Comparison of ENCODE assay signal across 8 cellular contexts in genomic region chr10:103493911-103494877, GRCh38. TPM values are rescaled to one million over a fixed set of nuclear protein-coding genes. Genes with fewer than 3 reads are reported as not detected.
DNase-seq lines count a peak whose midpoint lies in the region; ATAC-seq and TF ChIP-seq lines count a peak whose summit lies in the region.

No MANE protein-coding gene starts in this region.

- H3K9me3 ChIP-seq in HEK293 (ENCODE audit: control insufficient read depth, insufficient read depth, low read depth, low read length) (no peaks in the 10 kb centered on the region), heart right ventricle (no peaks in the 10 kb centered on the region), sigmoid colon (no peaks in the 10 kb centered on the region)

- no peak for DNase-seq in AG04449 (ENCODE audit: low read depth, low spot score)
- DNase-seq in activated gamma-delta T cell (lab: John Stamatoyannopoulos, UW): peak; percentile 30
- no peak for DNase-seq in heart right ventricle
- DNase-seq in sigmoid colon: no peak
- DNase-seq in cortex of kidney (lab: John Stamatoyannopoulos, UW): no peak
- no peak for DNase-seq in NAMALWA (ENCODE audit: low spot score)

- H3K27me3 ChIP-seq in heart right ventricle (peaks cover 0 to 67% (median 26%) of the 10 kb centered on the region in 7 donors), sigmoid colon (peaks cover 9 to 42% (median 16%) of the 10 kb centered on the region in 3 donors)

- intact Hi-C loops in heart right ventricle (cut with DNase I) (no loop called here), sigmoid colon (cut with DNase I) (loop anchor here (5.0 kb wide), 1 partner anchor 63 kb away; no protein-coding TSS in a partner anchor)

- CTCF ChIA-PET in AG04449 (lab: Yijun Ruan, JAX) (interaction anchor here (1.0 to 1.5 kb wide), 4 partner anchors 13 to 99 kb away, joined by 3 to 6 read pairs (median 4); no protein-coding TSS in a partner anchor), HEK293 (lab: Yijun Ruan, JAX) (interaction anchor here (0.6 to 6.1 kb wide), 5 partner anchors 9 to 100 kb away, joined by 3 to 41 read pairs (median 5); no protein-coding TSS in a partner anchor)

- H3K4me3 ChIP-seq in AG04449 (ENCODE audit: low read depth, low read length) (peak overlapping the region; percentile 41), HEK293 (ENCODE audit: low read depth, low read length) (peak overlapping the region; percentile 51), heart right ventricle (peak overlapping the region; percentile 55 to 71 (median 60)), sigmoid colon (peak overlapping the region; percentile 5 to 60 (median 51))

- POLR2A ChIA-PET in AG04449 (lab: Yijun Ruan, JAX): interaction anchor here (1.0 kb wide), 1 partner anchor 43 kb away, joined by 3 read pairs; no protein-coding TSS in a partner anchor
- POLR2A ChIA-PET in HEK293 (lab: Yijun Ruan, JAX): interaction anchor here (1.1 to 3.4 kb wide), 3 partner anchors 10 to 126 kb away, joined by 4 to 15 read pairs (median 8); partner anchors contain the start of gene TAF5

- H3K27ac ChIP-seq in HEK293 (ENCODE audit: extremely low read depth, low read depth, low read length) (no peak overlapping the region), heart right ventricle (no peak overlapping the region), sigmoid colon (no peak overlapping the region)

- no peak for TF ChIP-seq CTCF in AG04449 (IDR thresholded peaks at IDR 0.05; ENCODE audit: insufficient read depth, low read length, missing control alignments)
- no peak; the same call in 1 of the 2 replicates for TF ChIP-seq CTCF in HEK293 (tag by site-specific recombination; IDR thresholded peaks at IDR 0.05)
- TF ChIP-seq CTCF in heart right ventricle (IDR thresholded peaks at IDR 0.05): no peak
- no peak for TF ChIP-seq CTCF in sigmoid colon (IDR thresholded peaks at IDR 0.05)

- TF ChIP-seq EP300 in sigmoid colon (IDR thresholded peaks at IDR 0.05): no peak

- WGBS in heart right ventricle, 2 donors: 2% methylated on average over 65 to 91 of the region's 92 CpGs
- 2% methylated on average over 91 to 92 of the region's 92 CpGs for WGBS in sigmoid colon, 2 donors

- ATAC-seq in heart right ventricle (peak in 3 of 8 donors; percentile 32 to 40 (median 38)), HG03135 (IDR thresholded peaks at IDR 0.05; ENCODE audit: unreplicated experiment) (no peak)

- H3K4me1 ChIP-seq in HEK293 (ENCODE audit: control insufficient read depth, insufficient read depth, low read length) (no peaks in the 10 kb centered on the region), heart right ventricle (peaks cover 3 to 27% (median 19%) of the 10 kb centered on the region in 9 donors), sigmoid colon (peaks cover 0 to 34% (median 31%) of the 10 kb centered on the region in 4 donors)

- no peak for TF ChIP-seq POLR2A in sigmoid colon (IDR thresholded peaks at IDR 0.05)

- H3K36me3 ChIP-seq in HEK293 (ENCODE audit: control insufficient read depth in 2 of 2, insufficient read depth in 1 of 2, low read length in 2 of 2) (no peaks in the 10 kb centered on the region), heart right ventricle (no peaks in the 10 kb centered on the region), sigmoid colon (no peaks in the 10 kb centered on the region)

TF ChIP-seq in HEK293, 187 proteins besides CTCF, POLR2A, EP300 and RAD21 (continues in another document):
- TF ChIP-seq ZNF221 (tag by site-specific recombination; IDR thresholded peaks at IDR 0.05; ENCODE audit: borderline replicate concordance): no peak
- TF ChIP-seq, protein P1, sequence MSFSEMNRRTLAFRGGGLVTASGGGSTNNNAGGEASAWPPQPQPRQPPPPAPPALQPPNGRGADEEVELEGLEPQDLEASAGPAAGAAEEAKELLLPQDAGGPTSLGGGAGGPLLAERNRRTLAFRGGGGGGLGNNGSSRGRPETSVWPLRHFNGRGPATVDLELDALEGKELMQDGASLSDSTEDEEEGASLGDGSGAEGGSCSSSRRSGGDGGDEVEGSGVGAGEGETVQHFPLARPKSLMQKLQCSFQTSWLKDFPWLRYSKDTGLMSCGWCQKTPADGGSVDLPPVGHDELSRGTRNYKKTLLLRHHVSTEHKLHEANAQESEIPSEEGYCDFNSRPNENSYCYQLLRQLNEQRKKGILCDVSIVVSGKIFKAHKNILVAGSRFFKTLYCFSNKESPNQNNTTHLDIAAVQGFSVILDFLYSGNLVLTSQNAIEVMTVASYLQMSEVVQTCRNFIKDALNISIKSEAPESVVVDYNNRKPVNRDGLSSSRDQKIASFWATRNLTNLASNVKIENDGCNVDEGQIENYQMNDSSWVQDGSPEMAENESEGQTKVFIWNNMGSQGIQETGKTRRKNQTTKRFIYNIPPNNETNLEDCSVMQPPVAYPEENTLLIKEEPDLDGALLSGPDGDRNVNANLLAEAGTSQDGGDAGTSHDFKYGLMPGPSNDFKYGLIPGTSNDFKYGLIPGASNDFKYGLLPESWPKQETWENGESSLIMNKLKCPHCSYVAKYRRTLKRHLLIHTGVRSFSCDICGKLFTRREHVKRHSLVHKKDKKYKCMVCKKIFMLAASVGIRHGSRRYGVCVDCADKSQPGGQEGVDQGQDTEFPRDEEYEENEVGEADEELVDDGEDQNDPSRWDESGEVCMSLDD (tag by site-specific recombination; IDR thresholded peaks at IDR 0.05): peak; percentile 73
- TF ChIP-seq ZNF302 (tag by site-specific recombination; IDR thresholded peaks at IDR 0.05; ENCODE audit: low read depth): no peak
- no peak for TF ChIP-seq ZNF362 (tag by site-specific recombination; IDR thresholded peaks at IDR 0.05)
- TF ChIP-seq ZNF398 (tag by site-specific recombination; IDR thresholded peaks at IDR 0.05): 0 out of 2 replicates have a peak, but pooled peaks have one; percentile 38
- TF ChIP-seq, protein P2, sequence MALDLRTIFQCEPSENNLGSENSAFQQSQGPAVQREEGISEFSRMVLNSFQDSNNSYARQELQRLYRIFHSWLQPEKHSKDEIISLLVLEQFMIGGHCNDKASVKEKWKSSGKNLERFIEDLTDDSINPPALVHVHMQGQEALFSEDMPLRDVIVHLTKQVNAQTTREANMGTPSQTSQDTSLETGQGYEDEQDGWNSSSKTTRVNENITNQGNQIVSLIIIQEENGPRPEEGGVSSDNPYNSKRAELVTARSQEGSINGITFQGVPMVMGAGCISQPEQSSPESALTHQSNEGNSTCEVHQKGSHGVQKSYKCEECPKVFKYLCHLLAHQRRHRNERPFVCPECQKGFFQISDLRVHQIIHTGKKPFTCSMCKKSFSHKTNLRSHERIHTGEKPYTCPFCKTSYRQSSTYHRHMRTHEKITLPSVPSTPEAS (tag by site-specific recombination; IDR thresholded peaks at IDR 0.05): no peak
- TF ChIP-seq ZNF792 (tag by site-specific recombination; IDR thresholded peaks at IDR 0.05): no peak

RNA-seq across cellular contexts. Expression of gene NEURL1, which starts 0.7 kb away (rescaled TPM):
- total RNA-seq in heart right ventricle (1 to 10 TPM in 1 of 10 donors, under 1 TPM in 7, not detected in 2; 0.05 to 1.0 (median 0.21) TPM), sigmoid colon (under 1 TPM in 3 of 4 donors, not detected in 1; 0.41 to 0.71 (median 0.55) TPM)
- polyA plus RNA-seq in heart right ventricle (under 1 TPM in 1 of 2 donors, not detected in 1; 0.06 TPM), sigmoid colon (10 to 100 TPM; 29.9 to 54.1 (median 31.8) TPM)

RNA-seq across cellular contexts. Expression of gene CALHM3, which starts 15.2 kb away (rescaled TPM):
- not detected for total RNA-seq in heart right ventricle
- polyA plus RNA-seq in heart right ventricle: not detected
- not detected for total RNA-seq in sigmoid colon
- not detected for polyA plus RNA-seq in sigmoid colon

RNA-seq across cellular contexts. Expression of gene CALHM1, which starts 35.5 kb away (rescaled TPM):
- total RNA-seq in heart right ventricle (not detected), sigmoid colon (not detected)
- polyA plus RNA-seq in heart right ventricle (not detected), sigmoid colon (under 1 TPM in 1 of 3 donors, not detected in 2; 0.07 TPM)

RNA-seq across cellular contexts. Expression of gene CALHM2, which starts 42.0 kb away (rescaled TPM):
- 10 to 100 TPM in 6 of 10 donors, 1 to 10 TPM in 4; 5.2 to 17.7 (median 10.9) TPM for total RNA-seq in heart right ventricle
- polyA plus RNA-seq in heart right ventricle: 10 to 100 TPM; 12.1 to 23.5 TPM
- 10 to 100 TPM; 27.4 to 55.4 (median 46.4) TPM for total RNA-seq in sigmoid colon
- 10 to 100 TPM in 2 of 3 donors, 1 to 10 TPM in 1; 5.5 to 20.4 (median 13.7) TPM for polyA plus RNA-seq in sigmoid colon
